In the genomic region with DNA sequence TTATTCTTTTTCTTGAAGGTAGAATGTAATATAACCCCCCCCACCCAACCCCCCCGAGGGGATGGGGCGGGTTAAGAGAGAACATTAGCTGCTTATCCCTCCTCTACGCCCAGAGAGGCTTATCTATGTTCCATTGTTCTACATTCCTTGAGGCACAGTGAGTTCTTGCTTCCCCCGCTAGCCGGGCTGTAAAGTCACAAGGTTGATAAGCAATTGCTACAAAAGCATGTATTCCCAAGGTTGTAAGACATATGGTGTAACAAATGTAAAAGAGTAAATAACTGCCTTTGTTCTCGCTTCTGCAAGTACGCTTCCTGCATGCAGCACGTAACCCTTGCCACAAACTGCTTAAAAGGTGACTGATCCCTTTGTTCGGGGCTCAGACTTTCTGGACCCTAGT, we compare ENCODE assay signal across 21 cellular contexts. TPM values are rescaled to one million over a fixed set of nuclear protein-coding genes. Genes with fewer than 3 reads are reported as not detected.
DNase-seq lines count a peak whose midpoint lies in the region; ATAC-seq, FAIRE-seq and TF ChIP-seq lines count a peak whose summit lies in the region.
"Had no signal": no experiment of that assay in that cellular context is flagged by ENCODE, and none has a peak within 500 bp of the region (broad histone marks: within the 10 kb centered on the region; RNA-seq: fewer than 3 reads in every experiment).

No MANE protein-coding gene starts in this region.

- no peaks in the 10 kb centered on the region for H3K36me3 ChIP-seq in liver (ENCODE audit: control insufficient read depth in 4 of 4, insufficient read depth in 3 of 4, low read depth in 1 of 4, low read length in 3 of 4)
- H3K36me3 ChIP-seq: spleen, tibial artery, WERI-Rb-1 had no signal

- TF ChIP-seq CTCF in endothelial cell (IDR thresholded peaks at IDR 0.05; ENCODE audit: unreplicated experiment) (no peak), liver (IDR thresholded peaks at IDR 0.05; ENCODE audit: low read depth, low read length, missing input control) (no peak), chondrocyte (IDR thresholded peaks at IDR 0.05) (no peak)

- ATAC-seq in Right ventricle myocardium superior (ENCODE audit: poor library complexity) (peak; percentile 81), Right ventricle myocardium inferior (no peak)
- ATAC-seq: activated naive CD8-positive, alpha-beta T cell treated with anti-CD3 and anti-CD28 coated beads, Interleukin-2, amount 50 U/mL, for 24 hours; stimulated activated effector memory CD8-positive, alpha-beta T cell treated with anti-CD3 and anti-CD28 coated beads, Interleukin-12 subunit alpha, Interleukin-12 subunit beta, amount 100 ng/mL, for 72 hours had no signal

- no peaks in the 10 kb centered on the region for H3K27me3 ChIP-seq in liver (ENCODE audit: control insufficient read depth in 4 of 4, insufficient read depth in 4 of 4, low read length in 3 of 4)
- H3K27me3 ChIP-seq: spleen, tibial artery had no signal

- no peak overlapping the region for H3K27ac Mint-ChIP-seq in endothelial cell (ENCODE audit: unreplicated experiment)
- H3K27ac Mint-ChIP-seq in chondrocyte (ENCODE audit: unreplicated experiment): no peak overlapping the region
- H3K27ac Mint-ChIP-seq: activated naive CD8-positive, alpha-beta T cell treated with anti-CD3 and anti-CD28 coated beads, Interleukin-2, amount 50 U/mL, for 24 hours; activated T-helper 1 cell treated with anti-CD3 and anti-CD28 coated beads, Interleukin-12 subunit alpha, Interleukin-12 subunit beta, Interleukin-2, Interleukin-4 antibody, amounts not matched to agents 30 ng/mL and 10 ng/mL and 1 ng/mL, durations not matched to agents 14 hours and 24 hours and 36 hours; stimulated activated effector memory CD8-positive, alpha-beta T cell treated with anti-CD3 and anti-CD28 coated beads, Interleukin-12 subunit alpha, Interleukin-12 subunit beta, amount 100 ng/mL, for 72 hours had no signal

- H3K9ac ChIP-seq in liver (ENCODE audit: low read depth in 1 of 2, low read length in 2 of 2): no peak overlapping the region

- no peak overlapping the region for H3K4me3 ChIP-seq in liver (ENCODE audit: low read depth in 1 of 3, low read length in 3 of 3)
- H3K4me3 ChIP-seq: spleen, tibial artery had no signal

- H3K4me3 Mint-ChIP-seq in endothelial cell (ENCODE audit: unreplicated experiment) (no peak overlapping the region), chondrocyte (ENCODE audit: unreplicated experiment) (no peak overlapping the region)
- H3K4me3 Mint-ChIP-seq: activated naive CD8-positive, alpha-beta T cell treated with anti-CD3 and anti-CD28 coated beads, Interleukin-2, amount 50 U/mL, for 24 hours; activated T-helper 1 cell treated with anti-CD3 and anti-CD28 coated beads, Interleukin-12 subunit alpha, Interleukin-12 subunit beta, Interleukin-2, Interleukin-4 antibody, amounts not matched to agents 30 ng/mL and 10 ng/mL and 1 ng/mL, durations not matched to agents 14 hours and 24 hours and 36 hours; stimulated activated effector memory CD8-positive, alpha-beta T cell treated with anti-CD3 and anti-CD28 coated beads, Interleukin-12 subunit alpha, Interleukin-12 subunit beta, amount 100 ng/mL, for 72 hours had no signal

- no peak for FAIRE-seq in urothelium cell line (lab: Jason Lieb, UNC)
- FAIRE-seq: A204.1, keratinocyte had no signal

- H3K36me3 Mint-ChIP-seq in endothelial cell (ENCODE audit: low read depth, unreplicated experiment) (no peaks in the 10 kb centered on the region), chondrocyte (ENCODE audit: low read depth) (no peaks in the 10 kb centered on the region)
- H3K36me3 Mint-ChIP-seq: stimulated activated effector memory CD8-positive, alpha-beta T cell treated with anti-CD3 and anti-CD28 coated beads, Interleukin-12 subunit alpha, Interleukin-12 subunit beta, amount 100 ng/mL, for 72 hours had no signal

- no peaks in the 10 kb centered on the region for H3K27me3 Mint-ChIP-seq in endothelial cell (ENCODE audit: unreplicated experiment)
- H3K27me3 Mint-ChIP-seq in chondrocyte (ENCODE audit: low read depth): no peaks in the 10 kb centered on the region
- H3K27me3 Mint-ChIP-seq: activated naive CD8-positive, alpha-beta T cell treated with anti-CD3 and anti-CD28 coated beads, Interleukin-2, amount 50 U/mL, for 24 hours had no signal

- WGBS in liver: 38% methylated on average over 9 of the region's 9 CpGs

- H3K9me3 ChIP-seq in liver (ENCODE audit: control insufficient read depth in 4 of 4, low read length in 3 of 4): no peaks in the 10 kb centered on the region
- H3K9me3 ChIP-seq: tibial artery had no signal

- no peak for TF ChIP-seq RAD21 in liver (IDR thresholded peaks at IDR 0.05)

- H3K4me1 Mint-ChIP-seq in endothelial cell (ENCODE audit: unreplicated experiment) (no peaks in the 10 kb centered on the region), chondrocyte (ENCODE audit: low read depth) (no peaks in the 10 kb centered on the region)
- H3K4me1 Mint-ChIP-seq: activated naive CD8-positive, alpha-beta T cell treated with anti-CD3 and anti-CD28 coated beads, Interleukin-2, amount 50 U/mL, for 24 hours; stimulated activated effector memory CD8-positive, alpha-beta T cell treated with anti-CD3 and anti-CD28 coated beads, Interleukin-12 subunit alpha, Interleukin-12 subunit beta, amount 100 ng/mL, for 72 hours had no signal

- H3K27ac ChIP-seq in liver (ENCODE audit: low read depth in 1 of 2, low read length in 2 of 2): no peak overlapping the region
- H3K27ac ChIP-seq: spleen, tibial artery, WERI-Rb-1 had no signal

- H3K9me3 Mint-ChIP-seq in endothelial cell (ENCODE audit: unreplicated experiment): no peaks in the 10 kb centered on the region
- peaks cover under 1% of the 10 kb centered on the region for H3K9me3 Mint-ChIP-seq in chondrocyte (ENCODE audit: low read depth)
- H3K9me3 Mint-ChIP-seq: activated T-helper 1 cell treated with anti-CD3 and anti-CD28 coated beads, Interleukin-12 subunit alpha, Interleukin-12 subunit beta, Interleukin-2, Interleukin-4 antibody, amounts not matched to agents 30 ng/mL and 10 ng/mL and 1 ng/mL, durations not matched to agents 14 hours and 24 hours and 36 hours had no signal

- intact Hi-C loops in Right ventricle myocardium superior (cut with DNase I) (no loop called here), Right ventricle myocardium inferior (cut with DNase I) (no loop called here)

- DNase-seq in Right ventricle myocardium superior (peak; percentile 39), Right ventricle myocardium inferior (ENCODE audit: missing footprints) (no peak), endothelial cell (ENCODE audit: low spot score) (peak; percentile 3), urothelium cell line (ENCODE audit: low spot score) (peak; percentile 2), DMS153 treated with DMSO at 0.1 percent for 48 hours (lab: John Stamatoyannopoulos, UW; ENCODE audit: unreplicated experiment) (no peak), chondrocyte (ENCODE audit: low spot score) (no peak), OCI-M2 (lab: John Stamatoyannopoulos, UW; ENCODE audit: unreplicated experiment) (no peak)
- DNase-seq: activated naive CD8-positive, alpha-beta T cell treated with anti-CD3 and anti-CD28 coated beads, Interleukin-2, amount 50 U/mL, for 24 hours; DND-41; IMR-90; NCI-H2081 treated with DMSO at 0.1 percent for 48 hours; spleen; tibial artery; WERI-Rb-1 had no signal

- H3K4me1 ChIP-seq in liver (ENCODE audit: control insufficient read depth in 4 of 4, insufficient read depth in 4 of 4, low read length in 3 of 4): peaks cover 0 to 6% (median 1%) of the 10 kb centered on the region in 4 donors
- H3K4me1 ChIP-seq: spleen, tibial artery had no signal

TF ChIP-seq in liver, 16 proteins besides CTCF, POLR2A, EP300 and RAD21:
- TF ChIP-seq NR2F2 (IDR thresholded peaks at IDR 0.05): peak; percentile 12
- TF ChIP-seq, protein P1, sequence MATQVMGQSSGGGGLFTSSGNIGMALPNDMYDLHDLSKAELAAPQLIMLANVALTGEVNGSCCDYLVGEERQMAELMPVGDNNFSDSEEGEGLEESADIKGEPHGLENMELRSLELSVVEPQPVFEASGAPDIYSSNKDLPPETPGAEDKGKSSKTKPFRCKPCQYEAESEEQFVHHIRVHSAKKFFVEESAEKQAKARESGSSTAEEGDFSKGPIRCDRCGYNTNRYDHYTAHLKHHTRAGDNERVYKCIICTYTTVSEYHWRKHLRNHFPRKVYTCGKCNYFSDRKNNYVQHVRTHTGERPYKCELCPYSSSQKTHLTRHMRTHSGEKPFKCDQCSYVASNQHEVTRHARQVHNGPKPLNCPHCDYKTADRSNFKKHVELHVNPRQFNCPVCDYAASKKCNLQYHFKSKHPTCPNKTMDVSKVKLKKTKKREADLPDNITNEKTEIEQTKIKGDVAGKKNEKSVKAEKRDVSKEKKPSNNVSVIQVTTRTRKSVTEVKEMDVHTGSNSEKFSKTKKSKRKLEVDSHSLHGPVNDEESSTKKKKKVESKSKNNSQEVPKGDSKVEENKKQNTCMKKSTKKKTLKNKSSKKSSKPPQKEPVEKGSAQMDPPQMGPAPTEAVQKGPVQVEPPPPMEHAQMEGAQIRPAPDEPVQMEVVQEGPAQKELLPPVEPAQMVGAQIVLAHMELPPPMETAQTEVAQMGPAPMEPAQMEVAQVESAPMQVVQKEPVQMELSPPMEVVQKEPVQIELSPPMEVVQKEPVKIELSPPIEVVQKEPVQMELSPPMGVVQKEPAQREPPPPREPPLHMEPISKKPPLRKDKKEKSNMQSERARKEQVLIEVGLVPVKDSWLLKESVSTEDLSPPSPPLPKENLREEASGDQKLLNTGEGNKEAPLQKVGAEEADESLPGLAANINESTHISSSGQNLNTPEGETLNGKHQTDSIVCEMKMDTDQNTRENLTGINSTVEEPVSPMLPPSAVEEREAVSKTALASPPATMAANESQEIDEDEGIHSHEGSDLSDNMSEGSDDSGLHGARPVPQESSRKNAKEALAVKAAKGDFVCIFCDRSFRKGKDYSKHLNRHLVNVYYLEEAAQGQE (IDR thresholded peaks at IDR 0.05): no peak

RNA-seq across cellular contexts. Expression of a gene that starts 8.2 kb away (rescaled TPM):
- total RNA-seq in Right ventricle myocardium superior (not detected), Right ventricle myocardium inferior (not detected), endothelial cell (ENCODE audit: unreplicated experiment) (0.62 TPM), liver (not detected), chondrocyte (not detected in 3 replicates)
- polyA plus RNA-seq in liver: not detected
- total RNA-seq: activated T-helper 1 cell treated with anti-CD3 and anti-CD28 coated beads, Interleukin-12 subunit alpha, Interleukin-12 subunit beta, Interleukin-2, Interleukin-4 antibody, amounts not matched to agents 30 ng/mL and 10 ng/mL and 1 ng/mL, durations not matched to agents 14 hours and 24 hours and 36 hours; IMR-90; osteocyte; spleen; T-helper 1 cell treated with Interleukin-12 subunit alpha and Interleukin-12 subunit beta and Interleukin-4 antibody, amounts not matched to agents 30 ng/mL and 1 ng/mL, for 36 hours had no signal
- polyA plus RNA-seq: IMR-90, keratinocyte, spleen had no signal

Comparison
In these comparisons a context has a peak if more than half of its experiments do, and no peak if none do; other contexts are left out.
1. DNase-seq: peak in Right ventricle myocardium superior (single experiment), endothelial cell (single experiment) and urothelium cell line (single experiment); none in Right ventricle myocardium inferior (single experiment), DMS153 treated with DMSO at 0.1 percent for 48 hours (single experiment), chondrocyte (single experiment) and OCI-M2 (single experiment).